Comparison of ENCODE assay signal across 8 cellular contexts in the genomic region with DNA sequence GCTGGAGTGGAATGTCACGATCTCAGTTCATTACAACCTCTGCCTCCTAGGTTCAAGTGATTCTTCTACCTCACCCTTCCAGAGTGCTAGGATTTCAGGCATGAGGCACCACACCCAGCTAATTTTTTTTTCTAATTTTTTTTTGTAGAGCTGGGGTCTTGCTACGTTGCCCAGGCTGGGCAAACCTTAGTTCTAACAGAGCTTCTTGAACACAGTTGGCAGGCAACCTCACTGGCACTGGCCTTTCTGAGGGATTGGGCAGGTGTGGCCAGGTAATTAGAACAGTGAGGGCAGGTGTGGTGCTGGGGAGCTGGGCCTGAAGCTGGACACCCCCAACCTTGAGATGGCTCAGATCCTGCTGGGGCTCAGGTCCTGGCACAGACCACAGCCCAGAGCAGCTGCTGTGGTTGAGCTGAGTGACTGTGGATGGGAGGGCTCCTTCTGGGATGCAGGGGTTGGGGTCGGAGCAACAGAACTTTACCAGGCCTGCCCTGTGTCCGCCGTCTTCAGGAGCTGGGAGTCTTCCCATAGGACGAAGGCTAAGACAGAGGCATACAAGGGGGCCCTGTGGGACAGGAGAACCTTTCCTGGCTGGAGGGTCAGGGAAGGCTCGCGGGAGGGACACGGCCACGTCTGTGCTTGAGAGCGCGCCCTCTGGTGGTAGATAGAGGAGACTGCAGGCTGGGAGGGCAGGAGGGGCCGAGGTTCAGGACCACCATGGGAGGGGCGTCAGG. TPM values are rescaled to one million over a fixed set of nuclear protein-coding genes. Genes with fewer than 3 reads are reported as not detected.
DNase-seq lines count a peak whose midpoint lies in the region; TF ChIP-seq lines count a peak whose summit lies in the region.

No MANE protein-coding gene starts in this region.

- H3K36me3 Mint-ChIP-seq in activated T-helper 2 cell treated with anti-CD3 and anti-CD28 coated beads, Interferon-gamma antibody, Interleukin-2, Interleukin-4, amounts not matched to agents 10 μg/mL and 5 μg/mL and 100 μg/mL, durations not matched to agents 14 hours and 24 hours and 36 hours (ENCODE audit: low read depth) = no peaks in the 10 kb centered on the region
- H3K36me3 Mint-ChIP-seq in glutamatergic neuron (ENCODE audit: unreplicated experiment) = peaks cover 25% of the 10 kb centered on the region

- TF ChIP-seq CTCF in glutamatergic neuron (IDR thresholded peaks at IDR 0.05; ENCODE audit: partially characterized antibody, unreplicated experiment) = peak; percentile 98

- H3K4me1 Mint-ChIP-seq in activated T-helper 2 cell treated with anti-CD3 and anti-CD28 coated beads, Interferon-gamma antibody, Interleukin-2, Interleukin-4, amounts not matched to agents 10 μg/mL and 5 μg/mL and 100 μg/mL, durations not matched to agents 14 hours and 24 hours and 36 hours (ENCODE audit: low read depth) = peaks cover 5% of the 10 kb centered on the region
- H3K4me1 Mint-ChIP-seq in glutamatergic neuron (ENCODE audit: low read depth, unreplicated experiment) = peaks cover 6% of the 10 kb centered on the region

- intact Hi-C loops in activated T-helper 2 cell treated with anti-CD3 and anti-CD28 coated beads, Interferon-gamma antibody, Interleukin-2, Interleukin-4, amounts not matched to agents 10 μg/mL and 5 μg/mL and 100 μg/mL, durations not matched to agents 14 hours and 24 hours and 36 hours (cut with micrococcal nuclease) = no loop called here

- DNase-seq in EL (peak; percentile 35), NCI-H524 treated with DMSO at 0.1 percent for 48 hours (lab: John Stamatoyannopoulos, UW) (peak; percentile 2), glutamatergic neuron (peak; percentile 79), NCI-H1694 (lab: John Stamatoyannopoulos, UW) (no peak), cerebellar nuclear complex (lab: John Stamatoyannopoulos, UW) (no peak), MV-4-11 (lab: John Stamatoyannopoulos, UW) (no peak)
- DNase-seq in activated T-helper 2 cell treated with anti-CD3 and anti-CD28 coated beads, Interferon-gamma antibody, Interleukin-2, Interleukin-4, amounts not matched to agents 10 μg/mL and 5 μg/mL and 100 μg/mL, durations not matched to agents 14 hours and 24 hours and 36 hours (ENCODE audit: low spot score) = peak; percentile 19
- peak; percentile 53 for DNase-seq in stimulated activated CD4-positive, alpha-beta T cell treated with anti-CD3 and anti-CD28 coated beads, Interleukin-15, amount 100 ng/mL, for 24 hours

- no peak overlapping the region for H3K4me3 Mint-ChIP-seq in activated T-helper 2 cell treated with anti-CD3 and anti-CD28 coated beads, Interferon-gamma antibody, Interleukin-2, Interleukin-4, amounts not matched to agents 10 μg/mL and 5 μg/mL and 100 μg/mL, durations not matched to agents 14 hours and 24 hours and 36 hours (ENCODE audit: low read depth)
- peak overlapping the region; percentile 34 for H3K4me3 Mint-ChIP-seq in glutamatergic neuron (ENCODE audit: unreplicated experiment)

- H3K9me3 Mint-ChIP-seq in activated T-helper 2 cell treated with anti-CD3 and anti-CD28 coated beads, Interferon-gamma antibody, Interleukin-2, Interleukin-4, amounts not matched to agents 10 μg/mL and 5 μg/mL and 100 μg/mL, durations not matched to agents 14 hours and 24 hours and 36 hours = peaks cover 13% of the 10 kb centered on the region
- peaks cover 16% of the 10 kb centered on the region for H3K9me3 Mint-ChIP-seq in glutamatergic neuron (ENCODE audit: unreplicated experiment)

- H3K27me3 Mint-ChIP-seq in activated T-helper 2 cell treated with anti-CD3 and anti-CD28 coated beads, Interferon-gamma antibody, Interleukin-2, Interleukin-4, amounts not matched to agents 10 μg/mL and 5 μg/mL and 100 μg/mL, durations not matched to agents 14 hours and 24 hours and 36 hours (ENCODE audit: low read depth) = peaks cover 5% of the 10 kb centered on the region
- peaks cover 8% of the 10 kb centered on the region for H3K27me3 Mint-ChIP-seq in glutamatergic neuron (ENCODE audit: unreplicated experiment)

- no peak overlapping the region for H3K27ac Mint-ChIP-seq in activated T-helper 2 cell treated with anti-CD3 and anti-CD28 coated beads, Interferon-gamma antibody, Interleukin-2, Interleukin-4, amounts not matched to agents 10 μg/mL and 5 μg/mL and 100 μg/mL, durations not matched to agents 14 hours and 24 hours and 36 hours
- H3K27ac Mint-ChIP-seq in glutamatergic neuron (ENCODE audit: unreplicated experiment) = peak overlapping the region; percentile 55

RNA-seq across cellular contexts. Expression of gene COL26A1, which starts 48.2 kb away (rescaled TPM):
- 0.11 and 0.16 TPM in 2 replicates for total RNA-seq in activated T-helper 2 cell treated with anti-CD3 and anti-CD28 coated beads, Interferon-gamma antibody, Interleukin-2, Interleukin-4, amounts not matched to agents 10 μg/mL and 5 μg/mL and 100 μg/mL, durations not matched to agents 14 hours and 24 hours and 36 hours
- 66.2 TPM for total RNA-seq in glutamatergic neuron (ENCODE audit: unreplicated experiment)

Comparison
In these comparisons a context has a peak if more than half of its experiments do, and no peak if none do; other contexts are left out.
1. DNase-seq: peak in EL (single experiment), NCI-H524 treated with DMSO at 0.1 percent for 48 hours (single experiment), activated T-helper 2 cell treated with anti-CD3 and anti-CD28 coated beads, Interferon-gamma antibody, Interleukin-2, Interleukin-4, amounts not matched to agents 10 μg/mL and 5 μg/mL and 100 μg/mL, durations not matched to agents 14 hours and 24 hours and 36 hours (single experiment), glutamatergic neuron (single experiment) and stimulated activated CD4-positive, alpha-beta T cell treated with anti-CD3 and anti-CD28 coated beads, Interleukin-15, amount 100 ng/mL, for 24 hours (single experiment); none in NCI-H1694 (single experiment), cerebellar nuclear complex (0 of 2) and MV-4-11 (single experiment).
2. RNA of gene COL26A1, which starts 48.2 kb away (total RNA-seq): 66.2 TPM in glutamatergic neuron (single experiment); 0.11 to 0.16 TPM in activated T-helper 2 cell treated with anti-CD3 and anti-CD28 coated beads, Interferon-gamma antibody, Interleukin-2, Interleukin-4, amounts not matched to agents 10 μg/mL and 5 μg/mL and 100 μg/mL, durations not matched to agents 14 hours and 24 hours and 36 hours; every median in the first group is over 10 times any median in the second.